Comparison of ENCODE assay signal across 13 cellular contexts in the genomic region with DNA sequence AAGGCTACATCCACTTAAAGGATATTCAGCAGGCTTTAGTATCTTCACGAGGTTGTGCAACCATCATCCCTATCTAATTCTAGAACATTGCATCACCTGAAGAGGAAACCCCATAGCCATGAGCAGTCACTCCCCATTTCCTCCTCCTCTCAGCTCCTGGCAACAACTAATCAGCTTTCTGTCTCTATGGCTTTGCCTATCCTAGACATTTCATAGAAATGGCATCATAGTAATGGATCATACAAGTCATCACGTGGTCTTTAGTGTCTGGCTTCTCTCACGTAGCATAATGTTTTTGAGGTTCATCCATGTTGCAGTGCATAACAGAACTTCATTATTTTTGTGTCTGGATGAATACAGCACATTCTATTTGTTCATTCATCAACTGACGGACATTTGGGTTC. TPM values are rescaled to one million over a fixed set of nuclear protein-coding genes. Genes with fewer than 3 reads are reported as not detected.
DNase-seq lines count a peak whose midpoint lies in the region; ATAC-seq and TF ChIP-seq lines count a peak whose summit lies in the region.
"Had no signal": no experiment of that assay in that cellular context is flagged by ENCODE, and none has a peak within 500 bp of the region (broad histone marks: within the 10 kb centered on the region; RNA-seq: fewer than 3 reads in every experiment).

No MANE protein-coding gene starts in this region.

- POLR2A ChIA-PET in activated naive CD8-positive, alpha-beta T cell treated with anti-CD3 and anti-CD28 coated beads, Interleukin-2, amount 10 ng/mL, durations not matched to agents 7 days and 5 days (lab: Charles Lee) = no interaction called here

- H3K4me2 ChIP-seq in fibroblast of lung (ENCODE audit: extremely low read depth, insufficient read depth, low read length) = no peak overlapping the region

- H3K4me3 ChIP-seq in fibroblast of lung (replicated peaks in 1 of 4; ENCODE audit: control extremely low read depth in 1 of 4, insufficient read depth in 1 of 4, low read depth in 3 of 4, low read length in 4 of 4) = no peak overlapping the region

- H3K79me2 ChIP-seq in fibroblast of lung (ENCODE audit: control insufficient read depth, insufficient read depth, low read length) = no peaks in the 10 kb centered on the region

- H3K27ac Mint-ChIP-seq in activated naive CD8-positive, alpha-beta T cell treated with anti-CD3 and anti-CD28 coated beads, Interleukin-2, amount 10 ng/mL, durations not matched to agents 7 days and 5 days = no peak overlapping the region
- H3K27ac Mint-ChIP-seq in activated naive CD8-positive, alpha-beta T cell treated with anti-CD3 and anti-CD28 coated beads for 36 hours = no peak overlapping the region
- peak overlapping the region; percentile 21 for H3K27ac Mint-ChIP-seq in stimulated activated naive CD8-positive, alpha-beta T cell treated with anti-CD3 and anti-CD28 coated beads, Interleukin-15, Interleukin-2, amounts not matched to agents 100 ng/mL and 50 ng/mL, for 24 hours
- no peak overlapping the region for H3K27ac Mint-ChIP-seq in nephron progenitor cell
- H3K27ac Mint-ChIP-seq: CD8-positive, alpha-beta T cell; natural killer cell; T-helper 1 cell treated with Interleukin-12 subunit alpha and Interleukin-12 subunit beta and Interleukin-4 antibody, amounts not matched to agents 30 μg/mL and 1 μg/mL, for 36 hours had no signal

- no peaks in the 10 kb centered on the region for H3K36me3 ChIP-seq in fibroblast of lung (ENCODE audit: control insufficient read depth, insufficient read depth, low read length)

- H3K36me3 Mint-ChIP-seq in activated naive CD8-positive, alpha-beta T cell treated with anti-CD3 and anti-CD28 coated beads, Interleukin-2, amount 10 ng/mL, durations not matched to agents 7 days and 5 days = no peaks in the 10 kb centered on the region
- H3K36me3 Mint-ChIP-seq in activated naive CD8-positive, alpha-beta T cell treated with anti-CD3 and anti-CD28 coated beads for 36 hours = no peaks in the 10 kb centered on the region
- H3K36me3 Mint-ChIP-seq in stimulated activated naive CD8-positive, alpha-beta T cell treated with anti-CD3 and anti-CD28 coated beads, Interleukin-15, Interleukin-2, amounts not matched to agents 100 ng/mL and 50 ng/mL, for 24 hours (ENCODE audit: low read depth) = no peaks in the 10 kb centered on the region
- H3K36me3 Mint-ChIP-seq in nephron progenitor cell (ENCODE audit: low read depth) = no peaks in the 10 kb centered on the region
- H3K36me3 Mint-ChIP-seq: CD8-positive, alpha-beta T cell; natural killer cell had no signal

- no peaks in the 10 kb centered on the region for H3K9me3 ChIP-seq in fibroblast of lung (ENCODE audit: control insufficient read depth, insufficient read depth, low read depth, low read length)

- peaks cover 2% of the 10 kb centered on the region for H3K27me3 Mint-ChIP-seq in activated naive CD8-positive, alpha-beta T cell treated with anti-CD3 and anti-CD28 coated beads, Interleukin-2, amount 10 ng/mL, durations not matched to agents 7 days and 5 days
- H3K27me3 Mint-ChIP-seq in activated naive CD8-positive, alpha-beta T cell treated with anti-CD3 and anti-CD28 coated beads for 36 hours = peaks cover 16% of the 10 kb centered on the region
- peaks cover 17% of the 10 kb centered on the region for H3K27me3 Mint-ChIP-seq in stimulated activated naive CD8-positive, alpha-beta T cell treated with anti-CD3 and anti-CD28 coated beads, Interleukin-15, Interleukin-2, amounts not matched to agents 100 ng/mL and 50 ng/mL, for 24 hours
- H3K27me3 Mint-ChIP-seq in nephron progenitor cell (ENCODE audit: low read depth, poor library complexity) = peaks cover 1% of the 10 kb centered on the region

- TF ChIP-seq CTCF in fibroblast of lung (conservative IDR thresholded peaks at IDR 0.05 in 1 of 2, IDR thresholded peaks at IDR 0.05 in 1 of 2; ENCODE audit: low read depth in 1 of 2, low read length in 2 of 2) (no peak), nephron progenitor cell (IDR thresholded peaks at IDR 0.05) (no peak)

- no peaks in the 10 kb centered on the region for H4K20me1 ChIP-seq in fibroblast of lung (ENCODE audit: control insufficient read depth, extremely low read depth, insufficient read depth, low read length)

- no peaks in the 10 kb centered on the region for H3K9me3 Mint-ChIP-seq in activated naive CD8-positive, alpha-beta T cell treated with anti-CD3 and anti-CD28 coated beads, Interleukin-2, amount 10 ng/mL, durations not matched to agents 7 days and 5 days
- no peaks in the 10 kb centered on the region for H3K9me3 Mint-ChIP-seq in activated naive CD8-positive, alpha-beta T cell treated with anti-CD3 and anti-CD28 coated beads for 36 hours
- H3K9me3 Mint-ChIP-seq in stimulated activated naive CD8-positive, alpha-beta T cell treated with anti-CD3 and anti-CD28 coated beads, Interleukin-15, Interleukin-2, amounts not matched to agents 100 ng/mL and 50 ng/mL, for 24 hours = no peaks in the 10 kb centered on the region
- no peaks in the 10 kb centered on the region for H3K9me3 Mint-ChIP-seq in nephron progenitor cell
- H3K9me3 Mint-ChIP-seq: CD8-positive, alpha-beta T cell; natural killer cell; T-helper 1 cell treated with Interleukin-12 subunit alpha and Interleukin-12 subunit beta and Interleukin-4 antibody, amounts not matched to agents 30 μg/mL and 1 μg/mL, for 36 hours had no signal

- H3K9ac ChIP-seq in fibroblast of lung (ENCODE audit: insufficient read depth, low read length) = no peak overlapping the region

- DNase-seq in activated naive CD8-positive, alpha-beta T cell treated with anti-CD3 and anti-CD28 coated beads, Interleukin-2, amount 10 ng/mL, durations not matched to agents 7 days and 5 days = no peak
- DNase-seq in activated naive CD8-positive, alpha-beta T cell treated with anti-CD3 and anti-CD28 coated beads for 36 hours = no peak
- DNase-seq in SIG-M5 treated with dmso at 0.1 percent for 504 hours (lab: John Stamatoyannopoulos, UW; ENCODE audit: unreplicated experiment) = peak; percentile 99
- peak; percentile 81 to 91 for DNase-seq in fibroblast of lung (ENCODE audit: low read depth in 2 of 2)
- no peak for DNase-seq in GOT3 (lab: John Stamatoyannopoulos, UW)
- no peak for DNase-seq in NCI-H1092 treated with DMSO at 0.1 percent for 48 hours (lab: John Stamatoyannopoulos, UW)
- no peak for DNase-seq in nephron progenitor cell
- DNase-seq: CD8-positive, alpha-beta T cell; foreskin melanocyte; natural killer cell; NCI-H1092 had no signal

- H3K4me1 ChIP-seq in fibroblast of lung (ENCODE audit: control insufficient read depth, extremely low read depth, insufficient read depth, low read length) = no peaks in the 10 kb centered on the region

- no peak overlapping the region for H3K4me3 Mint-ChIP-seq in activated naive CD8-positive, alpha-beta T cell treated with anti-CD3 and anti-CD28 coated beads, Interleukin-2, amount 10 ng/mL, durations not matched to agents 7 days and 5 days
- no peak overlapping the region for H3K4me3 Mint-ChIP-seq in activated naive CD8-positive, alpha-beta T cell treated with anti-CD3 and anti-CD28 coated beads for 36 hours
- H3K4me3 Mint-ChIP-seq in stimulated activated naive CD8-positive, alpha-beta T cell treated with anti-CD3 and anti-CD28 coated beads, Interleukin-15, Interleukin-2, amounts not matched to agents 100 ng/mL and 50 ng/mL, for 24 hours = no peak overlapping the region
- H3K4me3 Mint-ChIP-seq in nephron progenitor cell = no peak overlapping the region
- H3K4me3 Mint-ChIP-seq: CD8-positive, alpha-beta T cell; natural killer cell; T-helper 1 cell treated with Interleukin-12 subunit alpha and Interleukin-12 subunit beta and Interleukin-4 antibody, amounts not matched to agents 30 μg/mL and 1 μg/mL, for 36 hours had no signal

- no peaks in the 10 kb centered on the region for H3K27me3 ChIP-seq in fibroblast of lung (ENCODE audit: control insufficient read depth, insufficient read depth, low read length)

- H3K4me1 Mint-ChIP-seq in activated naive CD8-positive, alpha-beta T cell treated with anti-CD3 and anti-CD28 coated beads, Interleukin-2, amount 10 ng/mL, durations not matched to agents 7 days and 5 days = peaks cover 34% of the 10 kb centered on the region
- H3K4me1 Mint-ChIP-seq in activated naive CD8-positive, alpha-beta T cell treated with anti-CD3 and anti-CD28 coated beads for 36 hours = peaks cover 25% of the 10 kb centered on the region
- peaks cover 34% of the 10 kb centered on the region for H3K4me1 Mint-ChIP-seq in stimulated activated naive CD8-positive, alpha-beta T cell treated with anti-CD3 and anti-CD28 coated beads, Interleukin-15, Interleukin-2, amounts not matched to agents 100 ng/mL and 50 ng/mL, for 24 hours (ENCODE audit: low read depth)
- H3K4me1 Mint-ChIP-seq in nephron progenitor cell = peaks cover 41% of the 10 kb centered on the region

- ATAC-seq in activated naive CD8-positive, alpha-beta T cell treated with anti-CD3 and anti-CD28 coated beads, Interleukin-2, amount 10 ng/mL, durations not matched to agents 7 days and 5 days (ENCODE audit: low read depth) = peak; percentile 51
- ATAC-seq: CD8-positive, alpha-beta T cell had no signal

- H2AFZ ChIP-seq in fibroblast of lung (ENCODE audit: low read length) = no peak overlapping the region

- no peak overlapping the region for H3K27ac ChIP-seq in fibroblast of lung (ENCODE audit: insufficient read depth, low read length)

RNA-seq across cellular contexts. Expression of a gene that starts 20.5 kb away (rescaled TPM):
- total RNA-seq in activated naive CD8-positive, alpha-beta T cell treated with anti-CD3 and anti-CD28 coated beads, Interleukin-2, amount 10 ng/mL, durations not matched to agents 7 days and 5 days = under 1 TPM; 0.40 to 0.75 TPM
- under 1 TPM; 0.82 to 0.93 TPM for total RNA-seq in activated naive CD8-positive, alpha-beta T cell treated with anti-CD3 and anti-CD28 coated beads for 36 hours
- total RNA-seq in fibroblast of lung = 0.26 and 0.66 TPM in 2 replicates
- 1.4 and 1.8 TPM in 2 replicates for polyA plus RNA-seq in fibroblast of lung
- polyA plus RNA-seq in fibroblast of lung (2012) = 5.0 and 6.8 TPM in 2 replicates
- polyA minus RNA-seq in fibroblast of lung (ENCODE audit: low replicate concordance) = 5.1 and 6.5 TPM in 2 replicates

Comparison
In these comparisons a context has a peak if more than half of its experiments do, and no peak if none do; other contexts are left out.
1. DNase-seq: peak in SIG-M5 treated with dmso at 0.1 percent for 504 hours (single experiment) and fibroblast of lung (2 of 2); none in activated naive CD8-positive, alpha-beta T cell treated with anti-CD3 and anti-CD28 coated beads, Interleukin-2, amount 10 ng/mL, durations not matched to agents 7 days and 5 days (single experiment), activated naive CD8-positive, alpha-beta T cell treated with anti-CD3 and anti-CD28 coated beads for 36 hours (single experiment), GOT3 (single experiment), NCI-H1092 treated with DMSO at 0.1 percent for 48 hours (single experiment) and nephron progenitor cell (single experiment).